2 cellular contexts compared by ENCODE assay signal in the genomic region with DNA sequence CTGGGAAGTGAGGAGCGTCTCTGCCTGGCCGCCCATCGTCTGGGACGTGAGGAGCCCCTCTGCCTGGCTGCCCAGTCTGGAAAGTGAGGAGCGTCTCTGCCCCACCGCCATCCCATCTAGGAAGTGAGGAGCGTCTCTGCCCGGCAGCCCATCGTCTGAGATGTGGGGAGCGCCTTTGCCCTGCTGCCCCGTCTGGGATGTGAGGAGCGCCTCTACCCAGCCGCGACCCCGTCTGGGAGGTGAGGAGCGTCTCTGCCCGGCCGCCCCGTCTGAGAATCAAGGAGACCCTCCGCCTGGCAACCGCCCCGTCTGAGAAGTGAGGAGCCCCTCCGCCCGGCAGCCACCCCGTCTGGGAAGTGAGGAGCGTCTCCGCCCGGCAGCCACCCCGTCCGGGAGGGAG. TPM values are rescaled to one million over a fixed set of nuclear protein-coding genes. Genes with fewer than 3 reads are reported as not detected.
"Had no signal": no experiment of that assay in that cellular context is flagged by ENCODE, and none has a peak within 500 bp of the region (broad histone marks: within the 10 kb centered on the region; RNA-seq: fewer than 3 reads in every experiment).

No MANE protein-coding gene starts in this region.

RNA-seq across cellular contexts. Expression of a gene that starts 3.4 kb away (rescaled TPM):
- total RNA-seq: G401 had no signal

RNA-seq across cellular contexts. Expression of a gene that starts 19.9 kb away (rescaled TPM):
- total RNA-seq: G401, GM12878 had no signal
